Comparison of ENCODE assay signal across 29 cellular contexts in genomic region chr7:37956791-37957190, GRCh38. TPM values are rescaled to one million over a fixed set of nuclear protein-coding genes. Genes with fewer than 3 reads are reported as not detected.
"Had no signal": no experiment of that assay in that cellular context is flagged by ENCODE, and none has a peak within 500 bp of the region (broad histone marks: within the 10 kb centered on the region; RNA-seq: fewer than 3 reads in every experiment).

No MANE protein-coding gene starts in this region.

- FAIRE-seq: endometrium, islet of Langerhans, keratinocyte had no signal

- DNase-seq: colonic mucosa; cortex of kidney; effector CD8-positive, alpha-beta T cell; effector memory CD8-positive, alpha-beta T cell; endodermal cell; erythroblast; esophagus squamous epithelium; foreskin fibroblast; foreskin melanocyte; gastrocnemius medialis; glutamatergic neuron; head of caudate nucleus; heart right ventricle; hippocampal formation; left cardiac atrium; left lung; left ventricle myocardium superior; lower lobe of right lung; mesenchymal stem cell; mucosa of descending colon; naive B cell had no signal

- H3K4me3 ChIP-seq: colonic mucosa, esophagus squamous epithelium, gastrocnemius medialis, heart right ventricle, left lung, lower lobe of right lung, mucosa of descending colon had no signal

- ATAC-seq: effector memory CD8-positive, alpha-beta T cell; esophagus mucosa; gastrocnemius medialis; heart right ventricle; left lung; left ventricle myocardium superior; lower lobe of right lung; mucosa of descending colon had no signal

RNA-seq across cellular contexts. Expression of gene SFRP4, which starts 40.2 kb away (rescaled TPM):
- total RNA-seq: dermis microvascular lymphatic vessel endothelial cell, endodermal cell, esophagus mucosa, glomerular endothelial cell, kidney epithelial cell, lung microvascular endothelial cell had no signal
